Comparison of ENCODE assay signal across 24 cellular contexts in genomic region chr14:54282849-54283248, GRCh38.
DNase-seq lines count a peak whose midpoint lies in the region; FAIRE-seq and TF ChIP-seq lines count a peak whose summit lies in the region.
"Had no signal": no experiment of that assay in that cellular context is flagged by ENCODE, and none has a peak within 500 bp of the region (broad histone marks: within the 10 kb centered on the region; RNA-seq: fewer than 3 reads in every experiment).

No MANE protein-coding gene starts in this region.

- H3K79me1 ChIP-seq in neuronal stem cell (ENCODE audit: low read depth, low read length), result no peaks in the 10 kb centered on the region

- H3K4me1 ChIP-seq in neuronal stem cell (ENCODE audit: control insufficient read depth in 2 of 2, insufficient read depth in 1 of 2, low read depth in 1 of 2, low read length in 2 of 2), result peaks cover 2 to 4% of the 10 kb centered on the region in 2 donors
- H3K4me1 ChIP-seq: A549 had no signal

- POLR2A ChIA-PET in AG04450 (lab: Yijun Ruan, JAX), result no interaction called here

- no peaks in the 10 kb centered on the region for H3K36me3 ChIP-seq in neuronal stem cell (replicated peaks in 1 of 2; ENCODE audit: control insufficient read depth in 2 of 2, insufficient read depth in 2 of 2, low read length in 2 of 2)
- H3K36me3 ChIP-seq: BE2C, BLaER1 had no signal

- DNase-seq in AG04450 (ENCODE audit: low read depth, low spot score) (no peak), neuronal stem cell (ENCODE audit: low spot score) (no peak), urothelium cell line (ENCODE audit: low spot score) (no peak), lower leg skin (ENCODE audit: low spot score in 2 of 2) (no peak), NCI-H774 (lab: John Stamatoyannopoulos, UW) (no peak)
- DNase-seq: C1 segment of cervical spinal cord; CD4-positive, alpha-beta memory T cell; CD4-positive, CD25-positive, alpha-beta regulatory T cell; CD8-positive, alpha-beta memory T cell; COR-L47; DMS 273 treated with DMSO at 0.1 percent for 48 hours; DMS153; DMS53; DMS79; DND-41; EL; GDM1 had no signal

- H2BK5ac ChIP-seq in neuronal stem cell (ENCODE audit: low read length), result no peak overlapping the region

- TF ChIP-seq POLR2A in lower leg skin (IDR thresholded peaks at IDR 0.05), result no peak

- no peak overlapping the region for H4K91ac ChIP-seq in neuronal stem cell (ENCODE audit: low read depth, low read length, poor library complexity)

- peak overlapping the region; percentile 23 for H2AK5ac ChIP-seq in neuronal stem cell (ENCODE audit: low read depth, low read length)

- H3K4ac ChIP-seq in neuronal stem cell (ENCODE audit: low read length), result no peak overlapping the region

- no peak overlapping the region for H2BK12ac ChIP-seq in neuronal stem cell (ENCODE audit: low read length)

- FAIRE-seq in urothelium cell line (lab: Jason Lieb, UNC), result peak; percentile 37
- FAIRE-seq: A549, GM12878, GM12892, GM18507 had no signal

- H2BK120ac ChIP-seq in neuronal stem cell (ENCODE audit: low read depth, low read length), result no peak overlapping the region

- peak overlapping the region; percentile 2 for H3K27ac ChIP-seq in AG04450 (ENCODE audit: low read depth, low read length)
- no peak overlapping the region for H3K27ac ChIP-seq in neuronal stem cell (replicated peaks; ENCODE audit: low read length)
- H3K27ac ChIP-seq: 22Rv1, A549, BLaER1 had no signal

- H4K8ac ChIP-seq in neuronal stem cell (ENCODE audit: low read depth, low read length), result no peak overlapping the region

- no peak overlapping the region for H3K18ac ChIP-seq in neuronal stem cell (ENCODE audit: low read length)

- peaks cover 16% of the 10 kb centered on the region for H3K27me3 ChIP-seq in AG04450 (ENCODE audit: control insufficient read depth, insufficient read depth, low read length)
- peaks cover 0 to 41% (median 0%) of the 10 kb centered on the region in 3 experiments for H3K27me3 ChIP-seq in neuronal stem cell (ENCODE audit: control insufficient read depth in 3 of 3, insufficient read depth in 3 of 3, low read depth in 1 of 3, low read length in 3 of 3)
- H3K27me3 ChIP-seq: BE2C, BLaER1 had no signal

- no peak overlapping the region for H3K4me2 ChIP-seq in neuronal stem cell (ENCODE audit: insufficient read depth, low read length, poor library complexity, severe bottlenecking)
- H3K4me2 ChIP-seq: A549, BLaER1 had no signal

- CTCF ChIA-PET in AG04450 (lab: Charles Lee), result no interaction called here

- intact Hi-C loops in lower leg skin (cut with DNase I; ENCODE audit: low total_unique reads), result no loop called here

- H3K9ac ChIP-seq in neuronal stem cell (ENCODE audit: low read depth, low read length, poor library complexity), result peak overlapping the region; percentile 9
- H3K9ac ChIP-seq: BLaER1 had no signal

- no peak overlapping the region for H2BK15ac ChIP-seq in neuronal stem cell (ENCODE audit: low read length)

- H3K14ac ChIP-seq in neuronal stem cell (ENCODE audit: low read length), result no peak overlapping the region

- TF ChIP-seq CTCF in AG04450 (IDR thresholded peaks at IDR 0.05; ENCODE audit: low read depth, low read length) (no peak), lower leg skin (IDR thresholded peaks at IDR 0.05) (no peak)

- H3K9me3 ChIP-seq in AG04450 (ENCODE audit: control insufficient read depth, insufficient read depth, low read length), result no peaks in the 10 kb centered on the region; the same call in 1 of the 2 replicates
- H3K9me3 ChIP-seq in neuronal stem cell (replicated peaks in 1 of 2; ENCODE audit: control insufficient read depth in 2 of 2, insufficient read depth in 1 of 2, low read depth in 1 of 2, low read length in 2 of 2), result peaks cover 0 to 9% of the 10 kb centered on the region in 2 donors
- H3K9me3 ChIP-seq: A549, BE2C had no signal

- WGBS in neuronal stem cell (ENCODE audit: extremely low coverage in 2 of 2, insufficient read length in 2 of 2, insufficient replicate concordance in 1 of 2), 2 donors, result no CpG with 5 or more reads among the region's 2 CpGs
- 63 to 100% methylated on average over 1 of the region's 2 CpGs for WGBS in lower leg skin, 2 donors

- peak overlapping the region; percentile 11 for H3K23ac ChIP-seq in neuronal stem cell (ENCODE audit: low read depth, low read length, poor library complexity)

- H2AFZ ChIP-seq in neuronal stem cell (ENCODE audit: low read length), result no peak overlapping the region

- no peak overlapping the region for H3K4me3 ChIP-seq in AG04450 (ENCODE audit: low read depth, low read length)
- H3K4me3 ChIP-seq in neuronal stem cell (ENCODE audit: low read length in 2 of 2), result no peak overlapping the region
- H3K4me3 ChIP-seq in lower leg skin (ENCODE audit: low read depth, poor library complexity, severe bottlenecking), result no peak overlapping the region
- H3K4me3 ChIP-seq: A549, BLaER1, GM12878 had no signal
